ENCODE assay signal across 32 cellular contexts in genomic region chr1:34746101-34746500, GRCh38. TPM values are rescaled to one million over a fixed set of nuclear protein-coding genes. Genes with fewer than 3 reads are reported as not detected.
"Had no signal": no experiment of that assay in that cellular context is flagged by ENCODE, and none has a peak within 500 bp of the region (broad histone marks: within the 10 kb centered on the region; RNA-seq: fewer than 3 reads in every experiment).

No MANE protein-coding gene starts in this region.

- H3K36me3 ChIP-seq: left ventricle myocardium inferior, pancreas, prostate gland, stomach, thyroid gland, transverse colon, upper lobe of left lung, vagina had no signal

- H3K4me3 Mint-ChIP-seq: naive thymus-derived CD4-positive, alpha-beta T cell; natural killer cell treated with Interleukin-12 subunit alpha and Interleukin-12 subunit beta and Interleukin-15 and Interleukin-18, amount 100 ng/mL, for 72 hours; stimulated activated naive B cell treated with anti-CD40 and anti-IgM and Interleukin-4, amounts not matched to agents 10 μg/mL and 1 μg/mL and 100 μg/mL, for 72 hours had no signal

- H3K4me2 ChIP-seq: hepatocyte, smooth muscle cell had no signal

- H3K27me3 ChIP-seq: hepatocyte, pancreas, testis, thyroid gland, transverse colon, upper lobe of left lung, vagina had no signal

- H3K9me3 ChIP-seq: left ventricle myocardium inferior, mucosa of descending colon, pancreas, prostate gland, stomach, testis, thyroid gland, transverse colon, upper lobe of left lung, vagina had no signal

- H3K4me1 ChIP-seq: left ventricle myocardium inferior, pancreas, prostate gland, testis, thyroid gland, upper lobe of left lung, vagina had no signal

- ATAC-seq: naive thymus-derived CD4-positive, alpha-beta T cell; natural killer cell treated with Interleukin-12 subunit alpha and Interleukin-12 subunit beta and Interleukin-15 and Interleukin-18, amount 100 ng/mL, for 72 hours; pancreas; right cardiac atrium; stimulated activated naive B cell treated with anti-CD40 and anti-IgM and Interleukin-4, amounts not matched to agents 10 μg/mL and 1 μg/mL and 100 μg/mL, for 72 hours; stimulated activated naive CD8-positive, alpha-beta T cell treated with anti-CD3 and anti-CD28 coated beads, Interleukin-15, Interleukin-2, amounts not matched to agents 100 U/mL and 50 U/mL, for 24 hours had no signal

- H3K79me2 ChIP-seq: hepatocyte had no signal

- H2AFZ ChIP-seq: hepatocyte had no signal

- H3K27ac ChIP-seq: hepatocyte, left ventricle myocardium inferior, pancreas, prostate gland, stomach, testis, thyroid gland, transverse colon, upper lobe of left lung, vagina had no signal

- H3K9me3 Mint-ChIP-seq: naive thymus-derived CD4-positive, alpha-beta T cell; natural killer cell treated with Interleukin-12 subunit alpha and Interleukin-12 subunit beta and Interleukin-15 and Interleukin-18, amount 100 ng/mL, for 72 hours; stimulated activated naive B cell treated with anti-CD40 and anti-IgM and Interleukin-4, amounts not matched to agents 10 μg/mL and 1 μg/mL and 100 μg/mL, for 72 hours had no signal

- DNase-seq: islet precursor cell; left ventricle myocardium inferior; mesendoderm; midbrain; naive thymus-derived CD4-positive, alpha-beta T cell; nucleus accumbens; pancreas; posterior cingulate gyrus; retina; right cardiac atrium; stimulated activated CD4-positive, alpha-beta T cell treated with anti-CD3 and anti-CD28 coated beads, Interleukin-1b, Interleukin-23, amount 100 ng/mL, for 48 hours; stimulated activated CD4-positive, alpha-beta T cell treated with anti-CD3 and anti-CD28 coated beads, Interleukin-2, amount 100 ng/mL, for 48 hours; stimulated activated CD4-positive, alpha-beta T cell treated with anti-CD3 and anti-CD28 coated beads, Interleukin-4, amount 100 ng/mL, for 4 hours; stimulated activated naive B cell treated with anti-CD40 and anti-IgM and Interleukin-4, amounts not matched to agents 10 μg/mL and 1 μg/mL and 100 μg/mL, for 72 hours; stimulated activated naive CD8-positive, alpha-beta T cell treated with anti-CD3 and anti-CD28 coated beads, Interleukin-15, Interleukin-2, amounts not matched to agents 100 U/mL and 50 U/mL, for 24 hours; stomach; testis; thyroid gland; upper lobe of left lung had no signal

- FAIRE-seq: pancreas had no signal

- H3K36me3 Mint-ChIP-seq: naive thymus-derived CD4-positive, alpha-beta T cell; natural killer cell treated with Interleukin-12 subunit alpha and Interleukin-12 subunit beta and Interleukin-15 and Interleukin-18, amount 100 ng/mL, for 72 hours; stimulated activated naive B cell treated with anti-CD40 and anti-IgM and Interleukin-4, amounts not matched to agents 10 μg/mL and 1 μg/mL and 100 μg/mL, for 72 hours had no signal

- H3K27ac Mint-ChIP-seq: naive thymus-derived CD4-positive, alpha-beta T cell; natural killer cell treated with Interleukin-12 subunit alpha and Interleukin-12 subunit beta and Interleukin-15 and Interleukin-18, amount 100 ng/mL, for 72 hours; stimulated activated naive B cell treated with anti-CD40 and anti-IgM and Interleukin-4, amounts not matched to agents 10 μg/mL and 1 μg/mL and 100 μg/mL, for 72 hours had no signal

- H3K4me3 ChIP-seq: hepatocyte, left ventricle myocardium inferior, lung, mucosa of descending colon, pancreas, prostate gland, smooth muscle cell, stomach, testis, thyroid gland, transverse colon, upper lobe of left lung, vagina had no signal

RNA-seq across cellular contexts. Expression of gene GJB5, which starts 8.7 kb away (rescaled TPM):
- total RNA-seq: kidney epithelial cell; left ventricle myocardium inferior; mucosa of descending colon; myocyte; naive thymus-derived CD4-positive, alpha-beta T cell; natural killer cell treated with Interleukin-12 subunit alpha and Interleukin-12 subunit beta and Interleukin-15 and Interleukin-18, amount 100 ng/mL, for 72 hours; osteoblast; pancreas; right cardiac atrium; skeletal muscle tissue; testis; thyroid gland; transverse colon had no signal
- polyA plus RNA-seq: naive thymus-derived CD4-positive, alpha-beta T cell; neural cell; pancreas; right cardiac atrium had no signal

RNA-seq across cellular contexts. Expression of gene GJB4, which starts 13.4 kb away (rescaled TPM):
- total RNA-seq: left ventricle myocardium inferior; mucosa of descending colon; myocyte; naive thymus-derived CD4-positive, alpha-beta T cell; natural killer cell treated with Interleukin-12 subunit alpha and Interleukin-12 subunit beta and Interleukin-15 and Interleukin-18, amount 100 ng/mL, for 72 hours; osteoblast; right cardiac atrium; skeletal muscle tissue; testis; thyroid gland; upper lobe of left lung had no signal
- polyA plus RNA-seq: naive thymus-derived CD4-positive, alpha-beta T cell; neural cell; pancreas; right cardiac atrium; smooth muscle cell had no signal

RNA-seq across cellular contexts. Expression of gene GJB3, which starts 34.9 kb away (rescaled TPM):
- total RNA-seq: left ventricle myocardium inferior; myocyte; naive thymus-derived CD4-positive, alpha-beta T cell; natural killer cell treated with Interleukin-12 subunit alpha and Interleukin-12 subunit beta and Interleukin-15 and Interleukin-18, amount 100 ng/mL, for 72 hours; osteoblast; right cardiac atrium; skeletal muscle tissue had no signal
- polyA plus RNA-seq: naive thymus-derived CD4-positive, alpha-beta T cell; neural cell; right cardiac atrium had no signal

RNA-seq across cellular contexts. Expression of gene GJA4, which starts 46.7 kb away (rescaled TPM):
- total RNA-seq: kidney epithelial cell; myocyte; naive thymus-derived CD4-positive, alpha-beta T cell; osteoblast; smooth muscle cell had no signal
- polyA plus RNA-seq: naive thymus-derived CD4-positive, alpha-beta T cell; neural cell; smooth muscle cell had no signal
